In genomic region chr22:33119044-33119443, GRCh38 we compare ENCODE assay signal across 11 cellular contexts.
"Had no signal": no experiment of that assay in that cellular context is flagged by ENCODE, and none has a peak within 500 bp of the region (broad histone marks: within the 10 kb centered on the region; RNA-seq: fewer than 3 reads in every experiment).

No MANE protein-coding gene starts in this region.

- H3K4me1 Mint-ChIP-seq: GM23338 had no signal

- H3K9ac ChIP-seq: GM23248 had no signal

- DNase-seq: GM23248, GOT3, H7, H9, HCEC 1CT, HFFc6 had no signal

- H3K27ac Mint-ChIP-seq: GM23338, H9, HFFc6 had no signal

- H3K9me3 ChIP-seq: HAP-1 had no signal

- FAIRE-seq: H1, H54 had no signal

- H3K4me1 ChIP-seq: HAP-1 had no signal

- H2AFZ ChIP-seq: GM23248, GM23338 had no signal

- H3K9me3 Mint-ChIP-seq: GM23338, H9 had no signal

- H3K4me3 Mint-ChIP-seq: GM23338, H9, HFFc6 had no signal

- H3K4me2 ChIP-seq: GM23338 had no signal

- H3K27ac ChIP-seq: GM23248 had no signal

- H3K4me3 ChIP-seq: GM23248, GM23338, HAP-1 had no signal

- H3K36me3 ChIP-seq: HAP-1 had no signal

- ATAC-seq: GM23338, HCT116 had no signal
